ENCODE assay signal across 8 cellular contexts in genomic region chr1:96722161-96722908, GRCh38. TPM values are rescaled to one million over a fixed set of nuclear protein-coding genes. Genes with fewer than 3 reads are reported as not detected.
DNase-seq lines count a peak whose midpoint lies in the region; ATAC-seq, FAIRE-seq and TF ChIP-seq lines count a peak whose summit lies in the region.

No MANE protein-coding gene starts in this region.

- H3K4me3 ChIP-seq in H1 (ENCODE audit: extremely low read depth in 1 of 4, insufficient read depth in 2 of 4, low read depth in 3 of 4, low read length in 4 of 4), result peak overlapping the region; percentile 83 to 96 (median 92)

- no peak overlapping the region for H3K23ac ChIP-seq in H1 (ENCODE audit: insufficient read length)

- peak overlapping the region; percentile 97 for H2BK5ac ChIP-seq in H1 (ENCODE audit: low read depth, low read length)

- peaks cover 1 to 38% (median 16%) of the 10 kb centered on the region in 4 experiments; a peak in 4 of 8 replicates for H3K36me3 ChIP-seq in H1 (ENCODE audit: control insufficient read depth in 2 of 4, insufficient read depth in 4 of 4, low read length in 3 of 4)

- no peak for TF ChIP-seq EP300 in H1 (IDR thresholded peaks at IDR 0.05; ENCODE audit: borderline replicate concordance in 1 of 2, low read depth in 2 of 2, low read length in 2 of 2)

- no peaks in the 10 kb centered on the region for H3K9me3 Mint-ChIP-seq in stimulated activated effector memory CD8-positive, alpha-beta T cell treated with anti-CD3 and anti-CD28 coated beads, Interleukin-12 subunit alpha, Interleukin-12 subunit beta, amount 100 ng/mL, for 72 hours

- no peak overlapping the region for H2BK20ac ChIP-seq in H1 (ENCODE audit: low read length)

- CTCF ChIA-PET in H1 (lab: Charles Lee; ENCODE audit: partially characterized antibody), result interaction anchor here (1.0 kb wide), 1 partner anchor 168 kb away, joined by 3 read pairs; no protein-coding TSS in a partner anchor

- no peak for TF ChIP-seq RAD21 in H1 (IDR thresholded peaks at IDR 0.05 in 1 of 2, conservative IDR thresholded peaks at IDR 0.05 in 1 of 2; ENCODE audit: low read depth in 2 of 2, low read length in 2 of 2)

- TF ChIP-seq CTCF in 22Rv1 (IDR thresholded peaks at IDR 0.05), result no peak
- no peak for TF ChIP-seq CTCF in GM10266 (IDR thresholded peaks at IDR 0.05; ENCODE audit: control insufficient read depth, insufficient read depth, low read depth, missing control alignments)
- TF ChIP-seq CTCF in H1 (IDR thresholded peaks at IDR 0.05; ENCODE audit: control extremely low read depth in 1 of 3, insufficient read depth in 1 of 3, low read depth in 1 of 3, low read length in 3 of 3), result no peak

- no peaks in the 10 kb centered on the region for H3K27me3 ChIP-seq in H1 (replicated peaks in 1 of 4; ENCODE audit: control insufficient read depth in 3 of 4, extremely low read depth in 1 of 4, insufficient read depth in 3 of 4, low read length in 3 of 4)

- H4K91ac ChIP-seq in H1 (replicated peaks; ENCODE audit: insufficient read length, low read length), result peak overlapping the region; percentile 92

- peaks cover 33% of the 10 kb centered on the region for H3K4me1 Mint-ChIP-seq in stimulated activated effector memory CD8-positive, alpha-beta T cell treated with anti-CD3 and anti-CD28 coated beads, Interleukin-12 subunit alpha, Interleukin-12 subunit beta, amount 100 ng/mL, for 72 hours

- no peak overlapping the region for H2BK120ac ChIP-seq in H1 (replicated peaks; ENCODE audit: low read depth, low read length)

- H3K27ac Mint-ChIP-seq in stimulated activated effector memory CD8-positive, alpha-beta T cell treated with anti-CD3 and anti-CD28 coated beads, Interleukin-12 subunit alpha, Interleukin-12 subunit beta, amount 100 ng/mL, for 72 hours, result peak overlapping the region; percentile 93

- H3K27ac ChIP-seq in 22Rv1 (peak overlapping the region; percentile 81), H1 (ENCODE audit: low read depth, low read length) (peak overlapping the region; percentile 96)

- peaks cover 17 to 54% of the 10 kb centered on the region in 2 experiments for H3K79me2 ChIP-seq in H1 (ENCODE audit: control insufficient read depth in 1 of 2, insufficient read depth in 2 of 2, low read length in 2 of 2)

- H3K36me3 Mint-ChIP-seq in stimulated activated effector memory CD8-positive, alpha-beta T cell treated with anti-CD3 and anti-CD28 coated beads, Interleukin-12 subunit alpha, Interleukin-12 subunit beta, amount 100 ng/mL, for 72 hours, result peaks cover 51% of the 10 kb centered on the region

- ATAC-seq in HG02763 (IDR thresholded peaks at IDR 0.05; ENCODE audit: unreplicated experiment), result peak; percentile 48
- ATAC-seq in stimulated activated effector memory CD8-positive, alpha-beta T cell treated with anti-CD3 and anti-CD28 coated beads, Interleukin-12 subunit alpha, Interleukin-12 subunit beta, amount 100 ng/mL, for 72 hours, result peak; percentile 77

- peak; percentile 63 for DNase-seq in GM10266 (ENCODE audit: extremely low spot score)
- DNase-seq in NCI-H1092 (lab: John Stamatoyannopoulos, UW), result peak; percentile 37
- DNase-seq in activated CD4-positive, CD25-positive, alpha-beta regulatory T cell (lab: John Stamatoyannopoulos, UW), result peak in 3 of 4 experiments; percentile 29 to 50 (median 45)
- peak in 1 of 2 experiments; percentile 81 for DNase-seq in H1 (ENCODE audit: low read depth in 1 of 2, low spot score in 2 of 2)
- DNase-seq in medulla oblongata (ENCODE audit: extremely low spot score), result peak; percentile 85
- DNase-seq in stimulated activated effector memory CD8-positive, alpha-beta T cell treated with anti-CD3 and anti-CD28 coated beads, Interleukin-12 subunit alpha, Interleukin-12 subunit beta, amount 100 ng/mL, for 72 hours (ENCODE audit: low spot score in 2 of 2), result peak; percentile 43 to 51

- H2AFZ ChIP-seq in H1 (ENCODE audit: low read length), result no peak overlapping the region

- peak overlapping the region; percentile 87 for H3K4me3 Mint-ChIP-seq in stimulated activated effector memory CD8-positive, alpha-beta T cell treated with anti-CD3 and anti-CD28 coated beads, Interleukin-12 subunit alpha, Interleukin-12 subunit beta, amount 100 ng/mL, for 72 hours

- peak overlapping the region; percentile 75 to 85 for H3K4me2 ChIP-seq in H1 (ENCODE audit: insufficient read depth in 1 of 2, low read depth in 2 of 2, low read length in 2 of 2)

- peaks cover 0 to 7% (median 3%) of the 10 kb centered on the region in 4 experiments; a peak in 4 of 7 replicates for H3K4me1 ChIP-seq in H1 (replicated peaks in 1 of 4; ENCODE audit: control insufficient read depth in 3 of 4, insufficient read depth in 4 of 4, low read length in 3 of 4)

- peak overlapping the region; percentile 85 for H3K18ac ChIP-seq in H1 (ENCODE audit: extremely low read depth, low read length)

- H3K4ac ChIP-seq in H1 (replicated peaks; ENCODE audit: insufficient read length, low read depth, low read length), result peak overlapping the region; percentile 93

- POLR2A ChIA-PET in H1 (lab: Charles Lee; ENCODE audit: partially characterized antibody), result interaction anchor here (0.7 to 2.9 kb wide), 13 partner anchors 10 to 747 kb away, joined by 3 to 20 read pairs (median 3); no protein-coding TSS in a partner anchor

- no peak overlapping the region for H2BK15ac ChIP-seq in H1 (ENCODE audit: low read length)

- peaks cover 5% of the 10 kb centered on the region; the same call in 1 of the 2 replicates for H3K23me2 ChIP-seq in H1 (ENCODE audit: low read depth, low read length)

- H3K9ac ChIP-seq in H1 (replicated peaks in 1 of 4; ENCODE audit: extremely low read depth in 1 of 4, low read depth in 3 of 4, low read length in 3 of 4), result peak overlapping the region; percentile 95 to 98 (median 98)

- peak overlapping the region; percentile 70; the same call in 1 of the 2 replicates for H2AK5ac ChIP-seq in H1 (ENCODE audit: low read depth, low read length)

- H4K20me1 ChIP-seq in H1 (replicated peaks in 1 of 2; ENCODE audit: control insufficient read depth in 1 of 2, insufficient read depth in 2 of 2, low read length in 2 of 2), result peaks cover 0 to 1% of the 10 kb centered on the region in 2 experiments

- peak overlapping the region; percentile 94 for H3K56ac ChIP-seq in H1 (replicated peaks; ENCODE audit: insufficient read length, low read depth, low read length)

- H3K14ac ChIP-seq in H1 (ENCODE audit: insufficient read length), result no peak overlapping the region

- no peaks in the 10 kb centered on the region for H3K9me3 ChIP-seq in H1 (ENCODE audit: insufficient read depth in 2 of 2, low read depth in 1 of 2, low read length in 1 of 2)

- H4K8ac ChIP-seq in H1 (ENCODE audit: extremely low read depth, insufficient read depth, low read length), result peak overlapping the region; percentile 99; the same call in 1 of the 2 replicates

- no peaks in the 10 kb centered on the region; the same call in 1 of the 2 replicates for H3K79me1 ChIP-seq in H1 (ENCODE audit: low read depth, low read length)

- TF ChIP-seq POLR2A in H1 (IDR thresholded peaks at IDR 0.05; ENCODE audit: control extremely low read depth in 1 of 2, low read depth in 2 of 2, low read length in 2 of 2), result no peak; a peak in 1 of 3 replicates

- H4K5ac ChIP-seq in H1 (ENCODE audit: insufficient read length, low read depth, low read length), result peak overlapping the region; percentile 88

- 4% methylated on average over 14 of the region's 29 CpGs; no CpG with 5 or more reads in 1 of the 2 experiments for WGBS in H1 (ENCODE audit: extremely low coverage in 1 of 2, insufficient coverage in 1 of 2, insufficient read length in 1 of 2, insufficient replicate concordance in 2 of 2, low coverage in 1 of 2, low lambda C conversion rate in 2 of 2, missing lambda C conversion rate in 1 of 2), 2 experiments

- H2BK12ac ChIP-seq in H1 (ENCODE audit: low read depth, low read length), result peak overlapping the region; percentile 0; the same call in 1 of the 2 replicates

- no peak for FAIRE-seq in H1 (lab: Jason Lieb, UNC)

TF ChIP-seq in H1, 55 proteins besides CTCF, POLR2A, EP300 and RAD21 (continues in another document):
- TF ChIP-seq CHD2 (IDR thresholded peaks at IDR 0.05; ENCODE audit: low read length) (no peak), RXRA (IDR thresholded peaks at IDR 0.05; ENCODE audit: insufficient read depth, low read depth, low read length) (no peak), EGR1 (IDR thresholded peaks at IDR 0.05; ENCODE audit: borderline replicate concordance, low read depth, low read length) (no peak), TAF7 (optimal IDR thresholded peaks at IDR 0.05; ENCODE audit: borderline replicate concordance, low read depth, low read length) (no peak), ASH2L (IDR thresholded peaks at IDR 0.05; ENCODE audit: low read length) (peak; percentile 46), USF2 (IDR thresholded peaks at IDR 0.05; ENCODE audit: low read length) (no peak), RFX5 (IDR thresholded peaks at IDR 0.05; ENCODE audit: borderline replicate concordance, low read depth, low read length) (no peak), MAX (IDR thresholded peaks at IDR 0.05) (no peak), SIN3A (conservative IDR thresholded peaks at IDR 0.05 in 1 of 2, IDR thresholded peaks at IDR 0.05 in 1 of 2; ENCODE audit: low read depth in 1 of 2, low read length in 2 of 2) (no peak; a peak in 1 of 4 replicates), POLR2AphosphoS5 (IDR thresholded peaks at IDR 0.05; ENCODE audit: low read depth, low read length) (0 out of 2 replicates have a peak, but pooled peaks have one; percentile 9), CBX8 (IDR thresholded peaks at IDR 0.05; ENCODE audit: borderline replicate concordance, low read depth, low read length) (no peak), HDAC6 (IDR thresholded peaks at IDR 0.05; ENCODE audit: low read depth, low read length) (no peak)

RNA-seq across cellular contexts. Expression of gene PTBP2, which starts 0.8 kb away (rescaled TPM):
- 57.6 and 61.7 TPM in 2 replicates for total RNA-seq in H1 (2021; fragmentation: NEBNext Ultra II Directional; extraction: Animal tissue kit (Norgen Biotek cat#: 25700))
- 15.4 and 24.2 TPM in 2 replicates for polyA plus RNA-seq in H1 (2011; rRNA removed)
- 29.3 TPM for polyA plus RNA-seq in H1 (2011; cell fraction: cytosol; rRNA removed)
- 25.6 TPM for polyA plus RNA-seq in H1 (2011; cell fraction: nucleus; rRNA removed)
- 22.5 to 46.7 TPM (median 33.1 TPM) in 4 replicates for polyA plus RNA-seq in H1 (2012, experiment 1 of 2)
- 2.7 TPM for polyA plus RNA-seq in H1 (2012, experiment 2 of 2)
- polyA plus RNA-seq in H1 (2013, experiment 1 of 2), result 60.0 TPM
- 58.3 TPM for polyA plus RNA-seq in H1 (2013, experiment 2 of 2)
- 96.3 and 126 TPM in 2 replicates for polyA minus RNA-seq in H1 (2011; rRNA and poly(A)+ RNA removed)
- 38.8 TPM for polyA minus RNA-seq in H1 (2011; cell fraction: cytosol; rRNA and poly(A)+ RNA removed)
- 129 TPM for polyA minus RNA-seq in H1 (2011; cell fraction: nucleus; rRNA and poly(A)+ RNA removed)
